25 cellular contexts compared by ENCODE assay signal in genomic region chr4:7812921-7813320, GRCh38.
DNase-seq lines count a peak whose midpoint lies in the region; ATAC-seq, FAIRE-seq and TF ChIP-seq lines count a peak whose summit lies in the region.
"Had no signal": no experiment of that assay in that cellular context is flagged by ENCODE, and none has a peak within 500 bp of the region (broad histone marks: within the 10 kb centered on the region; RNA-seq: fewer than 3 reads in every experiment).

No MANE protein-coding gene starts in this region.

- H3K4me1 ChIP-seq in astrocyte (ENCODE audit: insufficient read depth, low read length) (peaks cover 52% of the 10 kb centered on the region), muscle layer of colon (ENCODE audit: insufficient read depth, low read length) (peaks cover 38% of the 10 kb centered on the region), stomach (peaks cover 22 to 71% (median 41%) of the 10 kb centered on the region in 4 donors)

- TF ChIP-seq EP300 in stomach (IDR thresholded peaks at IDR 0.05) = no peak

- peak overlapping the region; percentile 72 for H3K27ac ChIP-seq in astrocyte (ENCODE audit: low read depth, low read length)
- peak overlapping the region; percentile 61 for H3K27ac ChIP-seq in muscle layer of colon (ENCODE audit: low read depth, low read length)
- peak overlapping the region in 4 of 5 donors; percentile 74 to 86 (median 82) for H3K27ac ChIP-seq in stomach
- H3K27ac ChIP-seq: 22Rv1, lower lobe of right lung had no signal

- H3K9me3 ChIP-seq in astrocyte (ENCODE audit: insufficient read depth, low read depth, low read length) (peaks cover 8% of the 10 kb centered on the region), muscle layer of colon (ENCODE audit: low read length) (no peaks in the 10 kb centered on the region), stomach (no peaks in the 10 kb centered on the region)
- H3K9me3 ChIP-seq: lower lobe of right lung had no signal

- H3K9me3 Mint-ChIP-seq in astrocyte (ENCODE audit: unreplicated experiment) = peaks cover 3% of the 10 kb centered on the region
- H3K9me3 Mint-ChIP-seq: activated T-cell treated with anti-CD3 and anti-CD28 coated beads, Interleukin-2, amount 50 U/mL, for 24 hours had no signal

- no peak overlapping the region for H3K4me2 ChIP-seq in astrocyte (ENCODE audit: low read length)

- H2AFZ ChIP-seq in astrocyte (ENCODE audit: low read depth, low read length) = no peak overlapping the region

- no peaks in the 10 kb centered on the region for H4K20me1 ChIP-seq in astrocyte (ENCODE audit: insufficient read depth, low read length)

- H3K36me3 Mint-ChIP-seq in astrocyte (ENCODE audit: low read depth, unreplicated experiment) = peaks cover 47% of the 10 kb centered on the region

- H3K36me3 ChIP-seq in astrocyte (ENCODE audit: insufficient read depth, low read length) (peaks cover 72% of the 10 kb centered on the region), muscle layer of colon (ENCODE audit: insufficient read depth, low read length) (peaks cover 41% of the 10 kb centered on the region), stomach (peaks cover 4 to 36% (median 16%) of the 10 kb centered on the region in 4 donors)

- peak overlapping the region; percentile 44 for H3K27ac Mint-ChIP-seq in astrocyte (ENCODE audit: unreplicated experiment)
- H3K27ac Mint-ChIP-seq: activated T-cell treated with anti-CD3 and anti-CD28 coated beads, Interleukin-2, amount 50 U/mL, for 24 hours had no signal

- ATAC-seq in GM21723 (IDR thresholded peaks at IDR 0.05; ENCODE audit: unreplicated experiment) (no peak), esophagus mucosa (no peak)
- ATAC-seq: GM12878 had no signal

- peaks cover 59% of the 10 kb centered on the region for H3K4me1 Mint-ChIP-seq in astrocyte (ENCODE audit: low read depth, unreplicated experiment)

- intact Hi-C loops in stomach (cut with DNase I; ENCODE audit: low total_unique reads) = no loop called here

- TF ChIP-seq POLR2A in stomach (IDR thresholded peaks at IDR 0.05) = no peak

- H3K4me3 Mint-ChIP-seq in astrocyte (ENCODE audit: unreplicated experiment) = peak overlapping the region; percentile 20
- H3K4me3 Mint-ChIP-seq: activated T-cell treated with anti-CD3 and anti-CD28 coated beads, Interleukin-2, amount 50 U/mL, for 24 hours had no signal

- TF ChIP-seq CTCF in astrocyte (IDR thresholded peaks at IDR 0.05; ENCODE audit: insufficient read depth, low read depth, low read length) (no peak), stomach (IDR thresholded peaks at IDR 0.05) (no peak)

- whole genome bisulfite sequencing in stomach, 5 donors = 63 to 89% (median 83%) methylated on average over 5 of the region's 5 CpGs

- peak overlapping the region; percentile 0 for H3K9ac ChIP-seq in astrocyte (ENCODE audit: low read length)
- H3K9ac ChIP-seq in muscle layer of colon (ENCODE audit: low read length) = no peak overlapping the region

- no peaks in the 10 kb centered on the region for H3K27me3 Mint-ChIP-seq in astrocyte (ENCODE audit: low read depth, unreplicated experiment)
- H3K27me3 Mint-ChIP-seq: activated T-cell treated with anti-CD3 and anti-CD28 coated beads, Interleukin-2, amount 50 U/mL, for 24 hours had no signal

- H3K27me3 ChIP-seq in astrocyte (ENCODE audit: insufficient read depth, low read length) (no peaks in the 10 kb centered on the region), muscle layer of colon (ENCODE audit: control insufficient read depth in 1 of 2, insufficient read depth in 2 of 2, low read length in 2 of 2) (no peaks in the 10 kb centered on the region), stomach (no peaks in the 10 kb centered on the region)
- H3K27me3 ChIP-seq: dorsolateral prefrontal cortex had no signal

- H3K4me3 ChIP-seq in astrocyte (ENCODE audit: insufficient read depth, low read depth, low read length) (no peak overlapping the region), muscle layer of colon (ENCODE audit: low read depth in 1 of 2, low read length in 2 of 2) (no peak overlapping the region), stomach (no peak overlapping the region)
- H3K4me3 ChIP-seq: dorsolateral prefrontal cortex, GM12878, lower lobe of right lung had no signal

- peak; percentile 13 for DNase-seq in NCI-H82 (lab: John Stamatoyannopoulos, UW)
- DNase-seq in NCI-H82 treated with DMSO at 0.1 percent for 48 hours (lab: John Stamatoyannopoulos, UW; ENCODE audit: unreplicated experiment) = no peak
- DNase-seq in astrocyte (ENCODE audit: low read depth) = no peak
- no peak for DNase-seq in stomach
- DNase-seq in activated T-cell treated with anti-CD3 and anti-CD28 coated beads, Interleukin-2, amount 50 U/mL, for 1 hour = no peak
- DNase-seq: activated CD4-positive, alpha-beta T cell treated with anti-CD3 and anti-CD28 coated beads for 1 hour; activated naive CD4-positive, alpha-beta T cell treated with Interleukin-2 at 50 U/mL for 16 hours; activated T-cell treated with anti-CD3 and anti-CD28 coated beads, Interleukin-2, amount 50 U/mL, for 24 hours; AML-193; amygdala; central memory CD4-positive, alpha-beta T cell; DMS79; dorsolateral prefrontal cortex; hypothalamus; KG1; lower lobe of right lung; MV-4-11; NCI-H1694 treated with DMSO at 0.1 percent for 48 hours had no signal

- FAIRE-seq in astrocyte (lab: Jason Lieb, UNC) = no peak
- FAIRE-seq: endothelial cell of umbilical vein, GM12878, islet of Langerhans had no signal

- H3K79me2 ChIP-seq in astrocyte (ENCODE audit: insufficient read depth, low read length) = peaks cover 77% of the 10 kb centered on the region
